In the genomic region with DNA sequence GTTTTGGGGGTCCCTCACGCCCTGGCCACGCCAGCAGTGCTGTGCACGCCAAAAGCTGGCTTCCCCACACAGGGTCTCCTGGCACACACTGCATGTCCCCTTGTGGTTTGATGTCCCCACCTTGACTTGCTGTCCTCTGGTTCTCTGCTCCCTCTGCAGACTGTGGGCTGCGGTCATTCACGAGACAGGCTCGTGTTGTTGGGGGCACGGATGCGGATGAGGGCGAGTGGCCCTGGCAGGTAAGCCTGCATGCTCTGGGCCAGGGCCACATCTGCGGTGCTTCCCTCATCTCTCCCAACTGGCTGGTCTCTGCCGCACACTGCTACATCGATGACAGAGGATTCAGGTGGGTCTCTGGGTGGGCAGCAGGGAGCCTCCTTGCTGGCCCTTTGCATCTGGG, we compare ENCODE assay signal across 37 cellular contexts. TPM values are rescaled to one million over a fixed set of nuclear protein-coding genes. Genes with fewer than 3 reads are reported as not detected.
"Had no signal": no experiment of that assay in that cellular context is flagged by ENCODE, and none has a peak within 500 bp of the region (broad histone marks: within the 10 kb centered on the region; RNA-seq: fewer than 3 reads in every experiment).

No MANE protein-coding gene starts in this region.

- H3K27ac Mint-ChIP-seq: activated CD4-positive, alpha-beta memory T cell treated with anti-CD3 and anti-CD28 coated beads for 36 hours; activated CD4-positive, alpha-beta T cell treated with anti-CD3 and anti-CD28 coated beads, Interleukin-2, amount 10 ng/mL, durations not matched to agents 24 days and 14 days; activated CD8-positive, alpha-beta T cell treated with anti-CD3 and anti-CD28 coated beads for 36 hours; activated naive CD4-positive, alpha-beta T cell treated with anti-CD3 and anti-CD28 coated beads, Interleukin-2, amount 10 ng/mL, durations not matched to agents 7 days and 5 days; activated naive CD4-positive, alpha-beta T cell treated with anti-CD3 and anti-CD28 coated beads, Interleukin-2, amount 50 U/mL, for 24 hours; activated naive CD8-positive, alpha-beta T cell; activated naive CD8-positive, alpha-beta T cell treated with anti-CD3 and anti-CD28 coated beads, Interleukin-2, amount 10 ng/mL, durations not matched to agents 7 days and 5 days; activated naive CD8-positive, alpha-beta T cell treated with anti-CD3 and anti-CD28 coated beads, Interleukin-2, amount 50 U/mL, for 24 hours; activated T-cell treated with anti-CD3 and anti-CD28 coated beads, Interleukin-2, amount 50 U/mL, for 72 hours; activated T-helper 1 cell treated with anti-CD3 and anti-CD28 coated beads, Interleukin-12 subunit alpha, Interleukin-12 subunit beta, Interleukin-2, Interleukin-4 antibody, amounts not matched to agents 30 ng/mL and 10 ng/mL and 1 ng/mL, durations not matched to agents 14 hours and 24 hours and 36 hours; activated T-helper 17 cell treated with anti-CD3 and anti-CD28 coated beads, Interleukin-2, amount 50 U/mL, for 72 hours; brain; T-helper 1 cell treated with Interleukin-12 subunit alpha and Interleukin-12 subunit beta and Interleukin-4 antibody, amounts not matched to agents 30 μg/mL and 1 μg/mL, for 36 hours; T-helper 2 cell treated with Interferon-gamma antibody and Interleukin-4, amounts not matched to agents 5 μg/mL and 100 μg/mL, for 36 hours had no signal

- DNase-seq: activated B cell treated with CpG ODN at 0.5 μM for 24 hours; activated CD4-positive, alpha-beta memory T cell treated with anti-CD3 and anti-CD28 coated beads for 36 hours; activated CD4-positive, alpha-beta T cell treated with anti-CD3 and anti-CD28 coated beads for 4 hours; activated CD4-positive, alpha-beta T cell treated with anti-CD3 and anti-CD28 coated beads, Interleukin-2, amount 10 ng/mL, durations not matched to agents 24 days and 14 days; activated CD4-positive, alpha-beta T cell treated with anti-CD3 and anti-CD28 coated beads, Interleukin-2, amount 50 U/mL, for 1 hour; activated CD4-positive, alpha-beta T cell treated with anti-CD3 and anti-CD28 coated beads, Interleukin-2, amount 50 U/mL, for 4 hours; activated CD4-positive, CD25-positive, alpha-beta regulatory T cell treated with anti-CD3 and anti-CD28 coated beads, Interleukin-2, amount 50 U/mL, for 72 hours; activated CD8-positive, alpha-beta memory T cell treated with anti-CD3 and anti-CD28 coated beads, Interleukin-2, amount 50 U/mL, for 4 hours; activated CD8-positive, alpha-beta T cell treated with anti-CD3 and anti-CD28 coated beads for 36 hours; activated effector memory CD4-positive, alpha-beta T cell treated with anti-CD3 and anti-CD28 coated beads, Interleukin-2, amount 50 U/mL, for 16 hours; activated gamma-delta T cell treated with Interleukin-2 at 50 U/mL for 16 hours; activated naive CD4-positive, alpha-beta T cell; activated naive CD4-positive, alpha-beta T cell treated with anti-CD3 and anti-CD28 coated beads, Interleukin-2, amount 10 ng/mL, durations not matched to agents 7 days and 5 days; activated naive CD8-positive, alpha-beta T cell treated with anti-CD3 and anti-CD28 coated beads, Interleukin-2, amount 10 ng/mL, durations not matched to agents 7 days and 5 days; activated naive CD8-positive, alpha-beta T cell treated with anti-CD3 and anti-CD28 coated beads, Interleukin-2, amount 50 U/mL, for 24 hours; activated T-cell treated with anti-CD3 and anti-CD28 coated beads for 4 hours; activated T-cell treated with anti-CD3 and anti-CD28 coated beads, Interleukin-2, amount 50 U/mL, for 1 hour; activated T-cell treated with anti-CD3 and anti-CD28 coated beads, Interleukin-2, amount 50 U/mL, for 4 hours; activated T-cell treated with anti-CD3 and anti-CD28 coated beads, Interleukin-2, amount 50 U/mL, for 72 hours; amygdala; anterior cingulate cortex; caudate nucleus; cerebellar nuclear complex; T-helper 1 cell; T-helper 2 cell; T-helper 9 cell had no signal

- H3K27ac ChIP-seq: ascending aorta, cardiac muscle cell, VCaP had no signal

- H3K27me3 Mint-ChIP-seq: activated B cell treated with CpG ODN at 0.5 μM for 24 hours; activated CD4-positive, alpha-beta memory T cell treated with anti-CD3 and anti-CD28 coated beads for 36 hours; activated CD4-positive, alpha-beta T cell treated with anti-CD3 and anti-CD28 coated beads, Interleukin-2, amount 10 ng/mL, durations not matched to agents 24 days and 14 days; activated CD8-positive, alpha-beta T cell treated with anti-CD3 and anti-CD28 coated beads for 36 hours; activated naive CD4-positive, alpha-beta T cell treated with anti-CD3 and anti-CD28 coated beads, Interleukin-2, amount 50 U/mL, for 24 hours; activated naive CD8-positive, alpha-beta T cell; activated naive CD8-positive, alpha-beta T cell treated with anti-CD3 and anti-CD28 coated beads, Interleukin-2, amount 10 ng/mL, durations not matched to agents 7 days and 5 days; activated naive CD8-positive, alpha-beta T cell treated with anti-CD3 and anti-CD28 coated beads, Interleukin-2, amount 50 U/mL, for 24 hours; activated T-helper 17 cell treated with anti-CD3 and anti-CD28 coated beads, Interleukin-2, amount 50 U/mL, for 72 hours had no signal

- ATAC-seq: activated CD8-positive, alpha-beta T cell treated with anti-CD3 and anti-CD28 coated beads for 36 hours; activated naive CD8-positive, alpha-beta T cell treated with anti-CD3 and anti-CD28 coated beads, Interleukin-2, amount 50 U/mL, for 24 hours; activated T-cell treated with anti-CD3 and anti-CD28 coated beads, Interleukin-2, amount 50 U/mL, for 4 hours; activated T-cell treated with anti-CD3 and anti-CD28 coated beads, Interleukin-2, amount 50 U/mL, for 72 hours had no signal

- H3K9me3 ChIP-seq: ascending aorta had no signal

- H3K4me3 ChIP-seq: ascending aorta, cardiac muscle cell had no signal

- H3K36me3 ChIP-seq: ascending aorta, cardiac muscle cell had no signal

- H3K4me1 ChIP-seq: ascending aorta had no signal

- H3K27me3 ChIP-seq: ascending aorta, cardiac muscle cell had no signal

- H3K36me3 Mint-ChIP-seq: activated CD4-positive, alpha-beta memory T cell treated with anti-CD3 and anti-CD28 coated beads for 36 hours; activated naive CD4-positive, alpha-beta T cell treated with anti-CD3 and anti-CD28 coated beads, Interleukin-2, amount 10 ng/mL, durations not matched to agents 7 days and 5 days; activated naive CD4-positive, alpha-beta T cell treated with anti-CD3 and anti-CD28 coated beads, Interleukin-2, amount 50 U/mL, for 24 hours; activated naive CD8-positive, alpha-beta T cell; activated naive CD8-positive, alpha-beta T cell treated with anti-CD3 and anti-CD28 coated beads, Interleukin-2, amount 10 ng/mL, durations not matched to agents 7 days and 5 days; brain had no signal

- H3K9me3 Mint-ChIP-seq: activated B cell treated with CpG ODN at 0.5 μM for 24 hours; activated CD4-positive, alpha-beta memory T cell treated with anti-CD3 and anti-CD28 coated beads for 36 hours; activated CD4-positive, alpha-beta T cell treated with anti-CD3 and anti-CD28 coated beads, Interleukin-2, amount 10 ng/mL, durations not matched to agents 24 days and 14 days; activated CD8-positive, alpha-beta T cell treated with anti-CD3 and anti-CD28 coated beads for 36 hours; activated naive CD4-positive, alpha-beta T cell treated with anti-CD3 and anti-CD28 coated beads, Interleukin-2, amount 10 ng/mL, durations not matched to agents 7 days and 5 days; activated naive CD4-positive, alpha-beta T cell treated with anti-CD3 and anti-CD28 coated beads, Interleukin-2, amount 50 U/mL, for 24 hours; activated naive CD8-positive, alpha-beta T cell treated with anti-CD3 and anti-CD28 coated beads, Interleukin-2, amount 10 ng/mL, durations not matched to agents 7 days and 5 days; activated naive CD8-positive, alpha-beta T cell treated with anti-CD3 and anti-CD28 coated beads, Interleukin-2, amount 50 U/mL, for 24 hours; activated T-cell treated with anti-CD3 and anti-CD28 coated beads, Interleukin-2, amount 50 U/mL, for 4 hours; activated T-cell treated with anti-CD3 and anti-CD28 coated beads, Interleukin-2, amount 50 U/mL, for 72 hours; activated T-helper 1 cell treated with anti-CD3 and anti-CD28 coated beads, Interleukin-12 subunit alpha, Interleukin-12 subunit beta, Interleukin-2, Interleukin-4 antibody, amounts not matched to agents 30 ng/mL and 10 ng/mL and 1 ng/mL, durations not matched to agents 14 hours and 24 hours and 36 hours; activated T-helper 17 cell treated with anti-CD3 and anti-CD28 coated beads, Interleukin-2, amount 50 U/mL, for 72 hours; central memory CD8-positive, alpha-beta T cell; T-helper 1 cell treated with Interleukin-12 subunit alpha and Interleukin-12 subunit beta and Interleukin-4 antibody, amounts not matched to agents 30 μg/mL and 1 μg/mL, for 36 hours; T-helper 2 cell treated with Interferon-gamma antibody and Interleukin-4, amounts not matched to agents 5 μg/mL and 100 μg/mL, for 36 hours had no signal

- H3K4me3 Mint-ChIP-seq: activated B cell treated with CpG ODN at 0.5 μM for 24 hours; activated CD4-positive, alpha-beta memory T cell treated with anti-CD3 and anti-CD28 coated beads for 36 hours; activated CD4-positive, alpha-beta T cell treated with anti-CD3 and anti-CD28 coated beads, Interleukin-2, amount 10 ng/mL, durations not matched to agents 24 days and 14 days; activated CD8-positive, alpha-beta T cell treated with anti-CD3 and anti-CD28 coated beads for 36 hours; activated naive CD4-positive, alpha-beta T cell treated with anti-CD3 and anti-CD28 coated beads, Interleukin-2, amount 10 ng/mL, durations not matched to agents 7 days and 5 days; activated naive CD4-positive, alpha-beta T cell treated with anti-CD3 and anti-CD28 coated beads, Interleukin-2, amount 50 U/mL, for 24 hours; activated naive CD8-positive, alpha-beta T cell; activated naive CD8-positive, alpha-beta T cell treated with anti-CD3 and anti-CD28 coated beads, Interleukin-2, amount 10 ng/mL, durations not matched to agents 7 days and 5 days; activated naive CD8-positive, alpha-beta T cell treated with anti-CD3 and anti-CD28 coated beads, Interleukin-2, amount 50 U/mL, for 24 hours; activated T-cell treated with anti-CD3 and anti-CD28 coated beads, Interleukin-2, amount 50 U/mL, for 4 hours; activated T-cell treated with anti-CD3 and anti-CD28 coated beads, Interleukin-2, amount 50 U/mL, for 72 hours; activated T-helper 1 cell treated with anti-CD3 and anti-CD28 coated beads, Interleukin-12 subunit alpha, Interleukin-12 subunit beta, Interleukin-2, Interleukin-4 antibody, amounts not matched to agents 30 ng/mL and 10 ng/mL and 1 ng/mL, durations not matched to agents 14 hours and 24 hours and 36 hours; activated T-helper 17 cell treated with anti-CD3 and anti-CD28 coated beads, Interleukin-2, amount 50 U/mL, for 72 hours; brain; central memory CD8-positive, alpha-beta T cell; T-helper 1 cell treated with Interleukin-12 subunit alpha and Interleukin-12 subunit beta and Interleukin-4 antibody, amounts not matched to agents 30 μg/mL and 1 μg/mL, for 36 hours; T-helper 2 cell treated with Interferon-gamma antibody and Interleukin-4, amounts not matched to agents 5 μg/mL and 100 μg/mL, for 36 hours had no signal

- H3K4me1 Mint-ChIP-seq: activated CD4-positive, alpha-beta T cell treated with anti-CD3 and anti-CD28 coated beads, Interleukin-2, amount 10 ng/mL, durations not matched to agents 24 days and 14 days; activated naive CD4-positive, alpha-beta T cell treated with anti-CD3 and anti-CD28 coated beads, Interleukin-2, amount 10 ng/mL, durations not matched to agents 7 days and 5 days; activated naive CD4-positive, alpha-beta T cell treated with anti-CD3 and anti-CD28 coated beads, Interleukin-2, amount 50 U/mL, for 24 hours; activated T-helper 17 cell treated with anti-CD3 and anti-CD28 coated beads, Interleukin-2, amount 50 U/mL, for 72 hours; brain; central memory CD8-positive, alpha-beta T cell had no signal

RNA-seq across cellular contexts. Expression of a gene that starts 40.2 kb away (rescaled TPM):
- total RNA-seq: activated CD4-positive, alpha-beta memory T cell treated with anti-CD3 and anti-CD28 coated beads for 36 hours; activated CD4-positive, alpha-beta T cell treated with anti-CD3 and anti-CD28 coated beads, Interleukin-2, amount 10 ng/mL, durations not matched to agents 24 days and 14 days; activated CD8-positive, alpha-beta T cell treated with anti-CD3 and anti-CD28 coated beads for 36 hours; activated T-cell treated with anti-CD3 and anti-CD28 coated beads, Interleukin-2, amount 50 U/mL, for 72 hours; activated T-helper 1 cell treated with anti-CD3 and anti-CD28 coated beads, Interleukin-12 subunit alpha, Interleukin-12 subunit beta, Interleukin-2, Interleukin-4 antibody, amounts not matched to agents 30 ng/mL and 10 ng/mL and 1 ng/mL, durations not matched to agents 14 hours and 24 hours and 36 hours had no signal
